In the genomic region with DNA sequence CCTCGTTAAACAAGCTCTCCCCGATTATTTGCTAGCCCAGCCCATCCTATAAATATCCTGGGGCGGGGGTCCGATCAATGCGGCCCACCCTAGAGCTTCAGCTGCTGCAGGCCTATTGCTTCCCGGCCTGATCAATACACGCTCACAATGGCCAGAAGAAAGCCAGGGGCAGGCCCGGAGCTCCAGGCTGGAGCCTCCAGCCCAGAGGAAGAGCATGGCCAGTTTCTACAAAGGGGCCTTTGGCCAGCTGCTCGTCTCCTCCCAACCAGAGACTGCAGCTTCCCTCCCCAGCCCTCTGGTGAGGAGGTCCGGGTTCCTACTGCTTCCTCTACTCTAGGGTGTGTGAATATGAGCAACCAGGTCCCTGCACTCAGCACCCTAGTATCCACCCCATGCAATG, we compare ENCODE assay signal across 1 cellular context.
TF ChIP-seq lines count a peak whose summit lies in the region.

No MANE protein-coding gene starts in this region.

TF ChIP-seq in HepG2, 621 proteins besides CTCF, POLR2A, EP300 and RAD21:
- no peak for TF ChIP-seq TOE1 (CRISPR knock-in tag; IDR thresholded peaks at IDR 0.05)
- TF ChIP-seq, protein P1, sequence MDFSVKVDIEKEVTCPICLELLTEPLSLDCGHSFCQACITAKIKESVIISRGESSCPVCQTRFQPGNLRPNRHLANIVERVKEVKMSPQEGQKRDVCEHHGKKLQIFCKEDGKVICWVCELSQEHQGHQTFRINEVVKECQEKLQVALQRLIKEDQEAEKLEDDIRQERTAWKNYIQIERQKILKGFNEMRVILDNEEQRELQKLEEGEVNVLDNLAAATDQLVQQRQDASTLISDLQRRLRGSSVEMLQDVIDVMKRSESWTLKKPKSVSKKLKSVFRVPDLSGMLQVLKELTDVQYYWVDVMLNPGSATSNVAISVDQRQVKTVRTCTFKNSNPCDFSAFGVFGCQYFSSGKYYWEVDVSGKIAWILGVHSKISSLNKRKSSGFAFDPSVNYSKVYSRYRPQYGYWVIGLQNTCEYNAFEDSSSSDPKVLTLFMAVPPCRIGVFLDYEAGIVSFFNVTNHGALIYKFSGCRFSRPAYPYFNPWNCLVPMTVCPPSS (IDR thresholded peaks at IDR 0.05): no peak
- no peak for TF ChIP-seq PHF5A (CRISPR knock-in tag; IDR thresholded peaks at IDR 0.05; ENCODE audit: low read depth, unreplicated experiment)
- TF ChIP-seq, protein P2, sequence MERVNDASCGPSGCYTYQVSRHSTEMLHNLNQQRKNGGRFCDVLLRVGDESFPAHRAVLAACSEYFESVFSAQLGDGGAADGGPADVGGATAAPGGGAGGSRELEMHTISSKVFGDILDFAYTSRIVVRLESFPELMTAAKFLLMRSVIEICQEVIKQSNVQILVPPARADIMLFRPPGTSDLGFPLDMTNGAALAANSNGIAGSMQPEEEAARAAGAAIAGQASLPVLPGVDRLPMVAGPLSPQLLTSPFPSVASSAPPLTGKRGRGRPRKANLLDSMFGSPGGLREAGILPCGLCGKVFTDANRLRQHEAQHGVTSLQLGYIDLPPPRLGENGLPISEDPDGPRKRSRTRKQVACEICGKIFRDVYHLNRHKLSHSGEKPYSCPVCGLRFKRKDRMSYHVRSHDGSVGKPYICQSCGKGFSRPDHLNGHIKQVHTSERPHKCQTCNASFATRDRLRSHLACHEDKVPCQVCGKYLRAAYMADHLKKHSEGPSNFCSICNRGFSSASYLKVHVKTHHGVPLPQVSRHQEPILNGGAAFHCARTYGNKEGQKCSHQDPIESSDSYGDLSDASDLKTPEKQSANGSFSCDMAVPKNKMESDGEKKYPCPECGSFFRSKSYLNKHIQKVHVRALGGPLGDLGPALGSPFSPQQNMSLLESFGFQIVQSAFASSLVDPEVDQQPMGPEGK (CRISPR knock-in tag; IDR thresholded peaks at IDR 0.05): no peak
- TF ChIP-seq ZNF138 (CRISPR knock-in tag; IDR thresholded peaks at IDR 0.05; ENCODE audit: low read depth): no peak
